ENCODE assay signal across 9 cellular contexts in the genomic region with DNA sequence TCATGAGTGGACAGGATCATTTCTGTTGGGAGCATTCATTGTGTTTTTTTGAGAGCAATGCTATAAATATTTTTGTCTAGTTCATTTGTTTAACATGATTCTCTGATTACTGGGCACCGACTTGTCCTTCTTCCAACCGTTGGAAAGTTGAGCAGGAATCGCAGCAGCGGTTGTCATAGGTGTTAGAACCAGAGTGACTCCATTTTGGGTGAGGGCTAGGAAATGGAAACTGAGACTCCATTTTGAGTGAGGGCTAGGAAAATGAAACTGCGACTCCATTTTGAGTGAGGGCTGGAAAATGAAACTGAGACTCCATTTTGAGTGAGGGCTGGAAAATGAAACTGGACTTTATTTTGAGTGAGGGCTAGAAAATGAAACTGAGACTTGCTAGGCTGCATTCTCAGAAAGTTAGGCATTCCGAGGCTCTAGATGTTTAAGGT.
A peak's percentile ranks its signal among the peaks of the same experiment; 100 is the strongest.
DNase-seq lines count a peak whose midpoint lies in the region; ATAC-seq and FAIRE-seq lines count a peak whose summit lies in the region.
"Had no signal": no experiment of that assay in that cellular context is flagged by ENCODE, and none has a peak within 500 bp of the region (broad histone marks: within the 10 kb centered on the region; RNA-seq: fewer than 3 reads in every experiment).

No MANE protein-coding gene starts in this region.

- peak; percentile 90 for ATAC-seq in GM21576 (IDR thresholded peaks at IDR 0.05; ENCODE audit: unreplicated experiment)
- ATAC-seq in activated naive CD4-positive, alpha-beta T cell treated with anti-CD3 and anti-CD28 coated beads, Interleukin-2, amount 50 U/mL, for 72 hours: peak; percentile 37 to 72
- ATAC-seq in aorta (ENCODE audit: low FRiP score): no peak

- no peak overlapping the region for H3K4me3 ChIP-seq in aorta (ENCODE audit: low read length in 2 of 2)
- H3K4me3 ChIP-seq: lower lobe of right lung had no signal

- DNase-seq in GM18507 (ENCODE audit: extremely low spot score, insufficient read length, low read depth): no peak
- peak; percentile 59 for DNase-seq in HT1080 (ENCODE audit: low read depth)
- DNase-seq in activated naive CD4-positive, alpha-beta T cell treated with anti-CD3 and anti-CD28 coated beads, Interleukin-2, amount 50 U/mL, for 72 hours (ENCODE audit: low spot score in 2 of 2): peak in 1 of 2 donors; percentile 16
- no peak for DNase-seq in Kasumi-1 (lab: John Stamatoyannopoulos, UW)
- DNase-seq in stimulated activated CD8-positive, alpha-beta memory T cell treated with anti-CD3 and anti-CD28 coated beads, Interleukin-4, amount 100 ng/mL, for 48 hours: no peak
- DNase-seq in RKO (ENCODE audit: low spot score): no peak
- DNase-seq in aorta: no peak
- DNase-seq: lower lobe of right lung had no signal

- peak overlapping the region; percentile 23 to 75 for H3K27ac Mint-ChIP-seq in activated naive CD4-positive, alpha-beta T cell treated with anti-CD3 and anti-CD28 coated beads, Interleukin-2, amount 50 U/mL, for 72 hours

- no peaks in the 10 kb centered on the region for H3K36me3 ChIP-seq in aorta (ENCODE audit: control insufficient read depth in 1 of 2, insufficient read depth in 2 of 2, low read length in 1 of 2)
- H3K36me3 ChIP-seq: lower lobe of right lung had no signal

- WGBS in aorta, 2 donors: 87 to 91% methylated on average over 6 of the region's 6 CpGs

- H3K9me3 Mint-ChIP-seq in activated naive CD4-positive, alpha-beta T cell treated with anti-CD3 and anti-CD28 coated beads, Interleukin-2, amount 50 U/mL, for 72 hours: peaks cover 11 to 33% of the 10 kb centered on the region in 2 donors

- no peaks in the 10 kb centered on the region for H3K9me3 ChIP-seq in aorta (ENCODE audit: control insufficient read depth, low read length)
- H3K9me3 ChIP-seq: lower lobe of right lung had no signal

- no peaks in the 10 kb centered on the region for H3K4me1 ChIP-seq in aorta (ENCODE audit: control insufficient read depth in 1 of 2, insufficient read depth in 2 of 2, low read length in 2 of 2)
- H3K4me1 ChIP-seq: lower lobe of right lung had no signal

- H3K27ac ChIP-seq in aorta (ENCODE audit: low read depth in 1 of 2, low read length in 2 of 2): no peak overlapping the region
- H3K27ac ChIP-seq: lower lobe of right lung had no signal

- intact Hi-C loops in aorta (cut with DNase I): no loop called here

- H3K36me3 Mint-ChIP-seq in activated naive CD4-positive, alpha-beta T cell treated with anti-CD3 and anti-CD28 coated beads, Interleukin-2, amount 50 U/mL, for 72 hours: peaks cover 34 to 42% of the 10 kb centered on the region in 2 donors

- H3K27me3 ChIP-seq in aorta (ENCODE audit: control insufficient read depth in 1 of 2, insufficient read depth in 2 of 2, low read length in 1 of 2): no peaks in the 10 kb centered on the region

- FAIRE-seq in GM18507 (lab: Jason Lieb, UNC): peak; percentile 93
